9 cellular contexts compared by ENCODE assay signal in genomic region chr11:77101043-77101537, GRCh38. TPM values are rescaled to one million over a fixed set of nuclear protein-coding genes. Genes with fewer than 3 reads are reported as not detected.
A peak's percentile ranks its signal among the peaks of the same experiment; 100 is the strongest.
DNase-seq lines count a peak whose midpoint lies in the region; ATAC-seq and TF ChIP-seq lines count a peak whose summit lies in the region.
"Had no signal": no experiment of that assay in that cellular context is flagged by ENCODE, and none has a peak within 500 bp of the region (broad histone marks: within the 10 kb centered on the region; RNA-seq: fewer than 3 reads in every experiment).

No MANE protein-coding gene starts in this region.

- ATAC-seq in Right ventricle myocardium superior (ENCODE audit: poor library complexity): no peak
- no peak for ATAC-seq in upper lobe of right lung
- no peak for ATAC-seq in HG02870 (IDR thresholded peaks at IDR 0.05; ENCODE audit: unreplicated experiment)
- no peak for ATAC-seq in HG02970 (IDR thresholded peaks at IDR 0.05; ENCODE audit: low FRiP score, unreplicated experiment)

- no peaks in the 10 kb centered on the region for H3K9me3 ChIP-seq in cardiac muscle cell (ENCODE audit: low read depth)
- no peaks in the 10 kb centered on the region for H3K9me3 ChIP-seq in OCI-LY1 (ENCODE audit: low read length)
- no peaks in the 10 kb centered on the region for H3K9me3 ChIP-seq in upper lobe of right lung

- H4K20me1 ChIP-seq in OCI-LY1 (ENCODE audit: insufficient read depth, low read length): no peaks in the 10 kb centered on the region

- no peak overlapping the region for H3K4me2 ChIP-seq in OCI-LY1 (ENCODE audit: low read length)

- H3K36me3 ChIP-seq in cardiac muscle cell (no peaks in the 10 kb centered on the region), OCI-LY1 (ENCODE audit: insufficient read depth, low read length) (no peaks in the 10 kb centered on the region), upper lobe of right lung (no peaks in the 10 kb centered on the region)

- H3K4me1 ChIP-seq in cardiac muscle cell (ENCODE audit: low read depth): no peaks in the 10 kb centered on the region
- H3K4me1 ChIP-seq in OCI-LY1 (ENCODE audit: insufficient read depth, low read length, severe bottlenecking): no peaks in the 10 kb centered on the region
- H3K4me1 ChIP-seq in upper lobe of right lung: no peaks in the 10 kb centered on the region

- no peaks in the 10 kb centered on the region for H3F3A ChIP-seq in OCI-LY1 (ENCODE audit: insufficient read depth, low read length)

- H2AFZ ChIP-seq in OCI-LY1 (ENCODE audit: low read length): no peak overlapping the region

- H3K4me3 ChIP-seq in cardiac muscle cell (no peak overlapping the region), OCI-LY1 (ENCODE audit: low read depth, low read length, poor library complexity, severe bottlenecking) (no peak overlapping the region), epithelial cell of esophagus (ENCODE audit: low read length) (no peak overlapping the region), upper lobe of right lung (no peak overlapping the region)

- H3K27me3 ChIP-seq in cardiac muscle cell: no peaks in the 10 kb centered on the region
- H3K27me3 ChIP-seq in OCI-LY1 (ENCODE audit: insufficient read depth, low read length): no peaks in the 10 kb centered on the region
- H3K27me3 ChIP-seq in upper lobe of right lung: no peaks in the 10 kb centered on the region

- H3K79me2 ChIP-seq in OCI-LY1 (ENCODE audit: insufficient read depth, low read length): no peaks in the 10 kb centered on the region

- TF ChIP-seq CTCF in cardiac muscle cell (IDR thresholded peaks at IDR 0.05; ENCODE audit: low read depth, low read length) (peak; percentile 64), OCI-LY1 (IDR thresholded peaks at IDR 0.05; ENCODE audit: low read length) (peak; percentile 59), epithelial cell of esophagus (IDR thresholded peaks at IDR 0.05; ENCODE audit: insufficient read depth, low read depth, low read length, missing control alignments) (peak; percentile 55), upper lobe of right lung (IDR thresholded peaks at IDR 0.05) (peak; percentile 25)

- intact Hi-C loops in Right ventricle myocardium superior (cut with DNase I) (no loop called here), upper lobe of right lung (cut with DNase I) (no loop called here)

- no peaks in the 10 kb centered on the region for H3K9me2 ChIP-seq in OCI-LY1 (ENCODE audit: low read depth, low read length)

- no peak overlapping the region for H3K27ac ChIP-seq in cardiac muscle cell
- H3K27ac ChIP-seq in OCI-LY1 (ENCODE audit: low read depth, low read length, poor library complexity, severe bottlenecking): no peak overlapping the region
- H3K27ac ChIP-seq in upper lobe of right lung: no peak overlapping the region

- peak; percentile 15 to 47 for DNase-seq in cardiac muscle cell (ENCODE audit: low read depth in 1 of 2, low spot score in 1 of 2)
- no peak for DNase-seq in Right ventricle myocardium superior
- peak; percentile 31 for DNase-seq in epithelial cell of esophagus (ENCODE audit: low read depth)
- DNase-seq in upper lobe of right lung: peak; percentile 7
- no peak for DNase-seq in stimulated activated naive CD4-positive, alpha-beta T cell (lab: John Stamatoyannopoulos, UW)
- DNase-seq: activated CD8-positive, alpha-beta memory T cell treated with anti-CD3 and anti-CD28 coated beads, Interleukin-2, amount 50 U/mL, for 4 hours had no signal

- H3K9ac ChIP-seq in OCI-LY1 (ENCODE audit: low read length): no peak overlapping the region

RNA-seq across cellular contexts. Expression of gene OMP, which starts 1.6 kb away (rescaled TPM):
- total RNA-seq in cardiac muscle cell (not detected in 2 replicates), Right ventricle myocardium superior (not detected), upper lobe of right lung (not detected)
- polyA plus RNA-seq in cardiac muscle cell: not detected in 2 replicates

RNA-seq across cellular contexts. Expression of gene MYO7A, which starts 27.0 kb away (rescaled TPM):
- 1.4 and 1.6 TPM in 2 replicates for total RNA-seq in cardiac muscle cell
- 0.25 and 0.48 TPM in 2 replicates for polyA plus RNA-seq in cardiac muscle cell
- total RNA-seq in Right ventricle myocardium superior: 4.4 TPM
- 3.6 TPM for total RNA-seq in upper lobe of right lung

RNA-seq across cellular contexts. Expression of gene CAPN5, which starts 34.3 kb away (rescaled TPM):
- total RNA-seq in cardiac muscle cell (9.4 and 9.8 TPM in 2 replicates), Right ventricle myocardium superior (2.6 TPM), upper lobe of right lung (6.5 TPM)
- 8.8 and 10.0 TPM in 2 replicates for polyA plus RNA-seq in cardiac muscle cell

Comparison
In these comparisons a context has a peak if more than half of its experiments do, and no peak if none do; other contexts are left out.
1. DNase-seq: peak in cardiac muscle cell (2 of 2), epithelial cell of esophagus (single experiment) and upper lobe of right lung (single experiment); none in Right ventricle myocardium superior (single experiment) and stimulated activated naive CD4-positive, alpha-beta T cell (0 of 6).
2. Peak in every context shown above with its lines, with median percentiles within 50 percentile points of each other: CTCF ChIP-seq.